24 cellular contexts compared by ENCODE assay signal in the genomic region with DNA sequence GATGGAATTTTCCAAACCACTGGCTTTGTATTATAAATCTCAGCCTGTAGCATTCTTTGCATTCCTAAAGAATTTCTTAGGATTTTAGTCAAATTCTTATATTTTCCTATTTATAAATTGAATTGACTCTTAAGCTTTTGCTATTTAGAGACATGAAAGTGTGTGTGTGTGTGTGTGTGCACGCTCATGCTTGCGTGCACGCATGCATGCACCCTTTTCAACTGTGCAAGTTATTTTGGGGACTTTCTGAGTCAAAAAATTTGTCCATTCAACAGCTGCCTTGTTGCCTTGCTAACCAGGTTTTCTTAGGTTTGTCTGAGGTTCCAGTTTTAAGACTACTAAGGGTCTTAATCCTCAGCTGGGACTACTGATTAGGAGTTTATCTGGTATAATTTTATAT. TPM values are rescaled to one million over a fixed set of nuclear protein-coding genes. Genes with fewer than 3 reads are reported as not detected.
A peak's percentile ranks its signal among the peaks of the same experiment; 100 is the strongest.
DNase-seq lines count a peak whose midpoint lies in the region; ATAC-seq and TF ChIP-seq lines count a peak whose summit lies in the region.
"Had no signal": no experiment of that assay in that cellular context is flagged by ENCODE, and none has a peak within 500 bp of the region (broad histone marks: within the 10 kb centered on the region; RNA-seq: fewer than 3 reads in every experiment).

No MANE protein-coding gene starts in this region.

- CTCF ChIA-PET in PC-9 (lab: Charles Lee) = interaction anchor here (0.7 kb wide), 1 partner anchor 14 kb away, joined by 4 read pairs; no protein-coding TSS in a partner anchor

- H3K4me1 ChIP-seq in adipocyte (ENCODE audit: control insufficient read depth, insufficient read depth, low read length) = no peaks in the 10 kb centered on the region
- H3K4me1 ChIP-seq in PC-9 (replicated peaks; ENCODE audit: insufficient read depth) = no peaks in the 10 kb centered on the region
- H3K4me1 ChIP-seq: left ventricle myocardium inferior, sigmoid colon, upper lobe of right lung had no signal

- H3K9me2 ChIP-seq in PC-9 (ENCODE audit: insufficient read depth) = no peaks in the 10 kb centered on the region

- no TSS peak for BruUV-seq in PC-9 (replicated peaks; lab: Mats Ljungman, UMichigan)

- intact Hi-C loops in PC-9 (cut with micrococcal nuclease; ENCODE audit: unreplicated experiment) = no loop called here

- no peak overlapping the region for H3K4me2 ChIP-seq in PC-9
- H3K4me2 ChIP-seq: KMS-11 had no signal

- no peaks in the 10 kb centered on the region for H3K4me1 Mint-ChIP-seq in natural killer cell treated with Interleukin-12 subunit alpha and Interleukin-12 subunit beta and Interleukin-15 and Interleukin-18, amount 100 ng/mL, for 72 hours (ENCODE audit: low read depth in 2 of 2)
- H3K4me1 Mint-ChIP-seq: activated T-helper 17 cell treated with anti-CD3 and anti-CD28 coated beads, Interleukin-2, amount 50 U/mL, for 72 hours had no signal

- H3K9ac ChIP-seq in adipocyte (ENCODE audit: low read length) = no peak overlapping the region
- H3K9ac ChIP-seq: KMS-11 had no signal

- peaks cover 6% of the 10 kb centered on the region for H4K20me1 ChIP-seq in PC-9 (ENCODE audit: insufficient read depth)

- no peak overlapping the region for H3K4me3 ChIP-seq in adipocyte (ENCODE audit: low read length)
- H3K4me3 ChIP-seq in PC-9 = no peak overlapping the region
- H3K4me3 ChIP-seq: left ventricle myocardium inferior, sigmoid colon, upper lobe of right lung had no signal

- H3K9me3 Mint-ChIP-seq in natural killer cell treated with Interleukin-12 subunit alpha and Interleukin-12 subunit beta and Interleukin-15 and Interleukin-18, amount 100 ng/mL, for 72 hours = no peaks in the 10 kb centered on the region
- H3K9me3 Mint-ChIP-seq: activated naive CD8-positive, alpha-beta T cell treated with anti-CD3 and anti-CD28 coated beads, Interleukin-2, amount 10 ng/mL, durations not matched to agents 7 days and 5 days; activated T-helper 17 cell treated with anti-CD3 and anti-CD28 coated beads, Interleukin-2, amount 50 U/mL, for 72 hours; immature natural killer cell; natural killer cell; WTC11 had no signal

- TF ChIP-seq CTCF in GM10266 (IDR thresholded peaks at IDR 0.05; ENCODE audit: control insufficient read depth, insufficient read depth, low read depth, missing control alignments) (no peak), PC-9 (conservative IDR thresholded peaks at IDR 0.05) (no peak)

- no peak overlapping the region for H2AFZ ChIP-seq in PC-9

- no peak overlapping the region for H3K27ac ChIP-seq in PC-9
- H3K27ac ChIP-seq: KMS-11, left ventricle myocardium inferior, sigmoid colon, upper lobe of right lung had no signal

- H3K36me3 ChIP-seq in adipocyte (ENCODE audit: control insufficient read depth, insufficient read depth, low read length, severe bottlenecking) (peaks cover 97% of the 10 kb centered on the region), PC-9 (ENCODE audit: low read depth) (peaks cover 61% of the 10 kb centered on the region)

- H3K9me3 ChIP-seq in adipocyte (ENCODE audit: control insufficient read depth, low read length) (no peaks in the 10 kb centered on the region), PC-9 (ENCODE audit: insufficient read depth, low read depth) (no peaks in the 10 kb centered on the region)
- H3K9me3 ChIP-seq: left ventricle myocardium inferior, sigmoid colon, upper lobe of right lung had no signal

- H3K27me3 ChIP-seq in adipocyte (replicated peaks; ENCODE audit: control insufficient read depth, insufficient read depth, low read length) (no peaks in the 10 kb centered on the region), PC-9 (ENCODE audit: insufficient read depth, low read depth) (no peaks in the 10 kb centered on the region)
- H3K27me3 ChIP-seq: sigmoid colon, upper lobe of right lung had no signal

- H3K79me2 ChIP-seq in PC-9 (ENCODE audit: low read depth) = no peaks in the 10 kb centered on the region

- H3K36me3 Mint-ChIP-seq in natural killer cell treated with Interleukin-12 subunit alpha and Interleukin-12 subunit beta and Interleukin-15 and Interleukin-18, amount 100 ng/mL, for 72 hours = peaks cover 34% of the 10 kb centered on the region

- H3K27me3 Mint-ChIP-seq in natural killer cell treated with Interleukin-12 subunit alpha and Interleukin-12 subunit beta and Interleukin-15 and Interleukin-18, amount 100 ng/mL, for 72 hours = no peaks in the 10 kb centered on the region
- H3K27me3 Mint-ChIP-seq: activated naive CD8-positive, alpha-beta T cell treated with anti-CD3 and anti-CD28 coated beads, Interleukin-2, amount 10 ng/mL, durations not matched to agents 7 days and 5 days; activated T-helper 17 cell treated with anti-CD3 and anti-CD28 coated beads, Interleukin-2, amount 50 U/mL, for 72 hours had no signal

- DNase-seq in GM10266 (ENCODE audit: extremely low spot score) (peak; percentile 12), adipocyte (ENCODE audit: low read depth) (peak; percentile 7), glomerular visceral epithelial cell (ENCODE audit: extremely low spot score) (no peak), PC-9 (no peak), NCI-H146 treated with DMSO at 0.1 percent for 48 hours (lab: John Stamatoyannopoulos, UW; ENCODE audit: unreplicated experiment) (no peak)
- DNase-seq in natural killer cell treated with Interleukin-12 subunit alpha and Interleukin-12 subunit beta and Interleukin-15 and Interleukin-18, amount 100 ng/mL, for 72 hours (ENCODE audit: low spot score) = no peak
- DNase-seq: activated naive CD8-positive, alpha-beta T cell treated with anti-CD3 and anti-CD28 coated beads, Interleukin-2, amount 10 ng/mL, durations not matched to agents 7 days and 5 days; Calu3; immature natural killer cell; left ventricle myocardium inferior; midbrain; MV-4-11; natural killer cell; NCI-H187; NCI-H69; posterior cingulate gyrus; sigmoid colon; T-helper 9 cell; upper lobe of right lung had no signal

- H3F3A ChIP-seq in PC-9 (ENCODE audit: insufficient read depth, low read depth) = peaks cover 3% of the 10 kb centered on the region; the same call in 1 of the 2 replicates

- ATAC-seq in GM19043 (IDR thresholded peaks at IDR 0.05; ENCODE audit: low read depth, unreplicated experiment) (peak; percentile 59), HG02870 (IDR thresholded peaks at IDR 0.05; ENCODE audit: unreplicated experiment) (peak; percentile 67)
- no peak for ATAC-seq in natural killer cell treated with Interleukin-12 subunit alpha and Interleukin-12 subunit beta and Interleukin-15 and Interleukin-18, amount 100 ng/mL, for 72 hours
- ATAC-seq: activated T-helper 17 cell treated with anti-CD3 and anti-CD28 coated beads, Interleukin-2, amount 50 U/mL, for 72 hours; natural killer cell; upper lobe of right lung; WTC11 had no signal

- POLR2A ChIA-PET in PC-9 (lab: Charles Lee; ENCODE audit: unreplicated experiment) = interaction anchor here (0.6 kb wide), 2 partner anchors 204 to 805 kb away, joined by 3 to 4 read pairs; no protein-coding TSS in a partner anchor

- no peak overlapping the region for H3K4me3 Mint-ChIP-seq in natural killer cell treated with Interleukin-12 subunit alpha and Interleukin-12 subunit beta and Interleukin-15 and Interleukin-18, amount 100 ng/mL, for 72 hours
- H3K4me3 Mint-ChIP-seq: activated naive CD8-positive, alpha-beta T cell treated with anti-CD3 and anti-CD28 coated beads, Interleukin-2, amount 10 ng/mL, durations not matched to agents 7 days and 5 days; activated T-helper 17 cell treated with anti-CD3 and anti-CD28 coated beads, Interleukin-2, amount 50 U/mL, for 72 hours; immature natural killer cell; natural killer cell; WTC11 had no signal

- no peak overlapping the region for H3K27ac Mint-ChIP-seq in natural killer cell treated with Interleukin-12 subunit alpha and Interleukin-12 subunit beta and Interleukin-15 and Interleukin-18, amount 100 ng/mL, for 72 hours
- H3K27ac Mint-ChIP-seq: activated naive CD8-positive, alpha-beta T cell treated with anti-CD3 and anti-CD28 coated beads, Interleukin-2, amount 10 ng/mL, durations not matched to agents 7 days and 5 days; activated T-helper 17 cell treated with anti-CD3 and anti-CD28 coated beads, Interleukin-2, amount 50 U/mL, for 72 hours; natural killer cell; WTC11 had no signal

RNA-seq across cellular contexts. Expression of a gene that starts 42.6 kb away (rescaled TPM):
- 124 and 142 TPM in 2 replicates for total RNA-seq in PC-9 (2021)
- total RNA-seq in natural killer cell treated with Interleukin-12 subunit alpha and Interleukin-12 subunit beta and Interleukin-15 and Interleukin-18, amount 100 ng/mL, for 72 hours = 10 to 100 TPM; 66.0 to 91.7 TPM

Comparison
In these comparisons a context has a peak if more than half of its experiments do, and no peak if none do; other contexts are left out.
1. DNase-seq: peak in GM10266 (single experiment) and adipocyte (single experiment); none in glomerular visceral epithelial cell (single experiment), PC-9 (0 of 2), natural killer cell treated with Interleukin-12 subunit alpha and Interleukin-12 subunit beta and Interleukin-15 and Interleukin-18, amount 100 ng/mL, for 72 hours (single experiment) and NCI-H146 treated with DMSO at 0.1 percent for 48 hours (single experiment).
2. ATAC-seq: peak in GM19043 (single experiment) and HG02870 (single experiment); none in natural killer cell treated with Interleukin-12 subunit alpha and Interleukin-12 subunit beta and Interleukin-15 and Interleukin-18, amount 100 ng/mL, for 72 hours (0 of 2).